ENCODE assay signal across 1 cellular context in genomic region chr2:190318514-190318913, GRCh38.
TF ChIP-seq lines count a peak whose summit lies in the region.

No MANE protein-coding gene starts in this region.

TF ChIP-seq in endothelial cell of umbilical vein, 7 proteins besides CTCF, POLR2A, EP300 and RAD21:
- TF ChIP-seq EZH2 (IDR thresholded peaks at IDR 0.05; ENCODE audit: borderline replicate concordance, low read depth, low read length, severe bottlenecking): no peak
- no peak for TF ChIP-seq POLR2AphosphoS5 (IDR thresholded peaks at IDR 0.05; ENCODE audit: insufficient read depth, low read depth, low read length)
- no peak for TF ChIP-seq FOS (IDR thresholded peaks at IDR 0.05; ENCODE audit: borderline replicate concordance, insufficient read depth, low read length)
- TF ChIP-seq JUN (IDR thresholded peaks at IDR 0.05; ENCODE audit: borderline replicate concordance, insufficient read depth, insufficient read length, low read depth): no peak
- TF ChIP-seq MAX (IDR thresholded peaks at IDR 0.05; ENCODE audit: insufficient read depth, insufficient read length): no peak
- TF ChIP-seq GATA2 (IDR thresholded peaks at IDR 0.05; ENCODE audit: insufficient read depth, insufficient read length, low read depth, low read length): no peak
- TF ChIP-seq MYC (IDR thresholded peaks at IDR 0.05; ENCODE audit: low read depth, low read length): no peak
TF ChIP-seq in endothelial cell of umbilical vein: peak in this region for 0.
